16 cellular contexts compared by ENCODE assay signal in the genomic region with DNA sequence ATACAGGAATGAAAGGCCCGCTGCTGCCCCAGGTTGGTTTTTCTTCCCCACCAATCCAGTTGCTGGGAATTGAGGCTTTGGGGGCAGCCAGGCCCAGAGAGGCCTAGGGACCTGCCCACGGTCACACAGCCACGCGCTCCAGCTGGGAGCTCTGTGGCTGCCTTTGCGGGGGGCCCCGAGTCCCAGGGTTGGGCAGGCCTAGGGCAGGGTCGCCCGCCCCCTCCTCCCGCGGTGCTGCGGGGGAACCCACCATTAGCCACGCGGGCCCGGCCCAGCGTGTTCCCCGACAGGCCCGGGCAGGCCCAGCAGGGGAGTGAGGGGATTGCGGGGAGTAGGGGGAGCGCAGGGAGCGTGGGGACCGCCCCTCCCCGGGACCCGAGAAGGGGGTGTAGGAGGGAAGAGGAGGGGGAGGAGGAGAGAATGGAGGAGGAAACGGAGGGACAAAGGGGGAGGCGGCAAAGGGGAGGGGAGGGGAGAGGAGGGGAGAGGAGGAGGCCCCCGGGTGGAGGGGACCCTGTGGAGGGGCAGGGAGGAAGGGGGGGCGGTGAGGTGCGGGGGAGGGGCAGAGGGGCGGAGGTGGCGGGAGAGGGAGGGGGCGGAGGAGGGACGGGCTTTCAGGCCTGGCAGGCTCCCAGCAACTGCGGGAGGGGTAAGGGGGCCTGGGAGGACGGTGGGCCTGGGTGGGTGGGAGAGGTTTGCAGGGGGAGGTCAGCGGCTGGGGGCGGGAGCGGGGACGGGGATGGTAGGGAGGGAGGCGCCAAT. TPM values are rescaled to one million over a fixed set of nuclear protein-coding genes. Genes with fewer than 3 reads are reported as not detected.
DNase-seq lines count a peak whose midpoint lies in the region; ATAC-seq and TF ChIP-seq lines count a peak whose summit lies in the region.
"Had no signal": no experiment of that assay in that cellular context is flagged by ENCODE, and none has a peak within 500 bp of the region (broad histone marks: within the 10 kb centered on the region; RNA-seq: fewer than 3 reads in every experiment).

No MANE protein-coding gene starts in this region.

- H3K27ac ChIP-seq in heart right ventricle, result peak overlapping the region in 1 of 10 donors; percentile 21
- H3K27ac ChIP-seq in upper lobe of left lung, result peak overlapping the region in 3 of 4 donors; percentile 2 to 60 (median 59)
- H3K27ac ChIP-seq: GM23248 had no signal

- no peaks in the 10 kb centered on the region for H3K36me3 Mint-ChIP-seq in activated naive CD8-positive, alpha-beta T cell treated with anti-CD3 and anti-CD28 coated beads for 36 hours
- H3K36me3 Mint-ChIP-seq in naive B cell, result no peaks in the 10 kb centered on the region

- peaks cover 19% of the 10 kb centered on the region for H3K4me1 Mint-ChIP-seq in activated naive CD8-positive, alpha-beta T cell treated with anti-CD3 and anti-CD28 coated beads for 36 hours
- peaks cover 21 to 28% (median 23%) of the 10 kb centered on the region in 3 donors for H3K4me1 Mint-ChIP-seq in naive B cell

- peak; percentile 51 for DNase-seq in Right ventricle myocardium inferior (ENCODE audit: missing footprints)
- DNase-seq in heart right ventricle, result no peak
- DNase-seq in activated naive CD8-positive, alpha-beta T cell treated with anti-CD3 and anti-CD28 coated beads for 36 hours, result no peak
- no peak for DNase-seq in naive B cell
- DNase-seq in upper lobe of left lung, result no peak
- no peak for DNase-seq in RKO (ENCODE audit: low spot score)
- no peak for DNase-seq in stimulated activated CD4-positive, alpha-beta T cell treated with anti-CD3 and anti-CD28 coated beads, Interleukin-4, amount 100 ng/mL, for 4 hours
- no peak for DNase-seq in activated CD8-positive, alpha-beta memory T cell treated with anti-CD3 and anti-CD28 coated beads, Interleukin-2, amount 50 U/mL, for 48 hours
- DNase-seq: activated CD4-positive, CD25-positive, alpha-beta regulatory T cell treated with anti-CD3 and anti-CD28 coated beads, Interleukin-2, amount 50 U/mL, for 72 hours; DMS79; erythroblast; GM23248; NCI-H1092 had no signal

- no peaks in the 10 kb centered on the region for H3K9me3 Mint-ChIP-seq in activated naive CD8-positive, alpha-beta T cell treated with anti-CD3 and anti-CD28 coated beads for 36 hours
- no peaks in the 10 kb centered on the region for H3K9me3 Mint-ChIP-seq in naive B cell
- H3K9me3 Mint-ChIP-seq: activated T-helper 1 cell treated with anti-CD3 and anti-CD28 coated beads, Interleukin-12 subunit alpha, Interleukin-12 subunit beta, Interleukin-2, Interleukin-4 antibody, amounts not matched to agents 30 ng/mL and 10 ng/mL and 1 ng/mL, durations not matched to agents 14 hours and 24 hours and 36 hours had no signal

- H3K9me3 ChIP-seq in heart right ventricle (no peaks in the 10 kb centered on the region), upper lobe of left lung (no peaks in the 10 kb centered on the region)
- H3K9me3 ChIP-seq: mucosa of descending colon had no signal

- ATAC-seq in Right ventricle myocardium inferior (no peak), heart right ventricle (no peak), naive B cell (ENCODE audit: low read depth in 2 of 2) (no peak), upper lobe of left lung (ENCODE audit: low FRiP score in 2 of 2) (no peak)
- ATAC-seq: mucosa of descending colon had no signal

- no peak for TF ChIP-seq EP300 in upper lobe of left lung (IDR thresholded peaks at IDR 0.05)

- intact Hi-C loops in Right ventricle myocardium inferior (cut with DNase I) (no loop called here), heart right ventricle (cut with DNase I) (no loop called here)

- H3K27me3 ChIP-seq in heart right ventricle, result peaks cover 0 to 15% (median 0%) of the 10 kb centered on the region in 7 donors
- H3K27me3 ChIP-seq in upper lobe of left lung, result no peaks in the 10 kb centered on the region
- H3K27me3 ChIP-seq: cardiac muscle cell had no signal

- peaks cover 0 to 14% (median 5%) of the 10 kb centered on the region in 9 donors for H3K4me1 ChIP-seq in heart right ventricle
- H3K4me1 ChIP-seq in upper lobe of left lung, result peaks cover under 1 to 26% (median under 1%) of the 10 kb centered on the region in 4 donors

- H3K4me3 ChIP-seq in heart right ventricle (peak overlapping the region in 3 of 10 donors; percentile 2 to 26 (median 23)), upper lobe of left lung (peak overlapping the region in 1 of 4 donors; percentile 22)
- H3K4me3 ChIP-seq: cardiac muscle cell, GM23248, mucosa of descending colon had no signal

- peak overlapping the region; percentile 52 for H3K4me3 Mint-ChIP-seq in activated naive CD8-positive, alpha-beta T cell treated with anti-CD3 and anti-CD28 coated beads for 36 hours
- H3K4me3 Mint-ChIP-seq in naive B cell, result peak overlapping the region in 5 of 8 donors; percentile 23 to 79 (median 40)
- H3K4me3 Mint-ChIP-seq: activated T-helper 1 cell treated with anti-CD3 and anti-CD28 coated beads, Interleukin-12 subunit alpha, Interleukin-12 subunit beta, Interleukin-2, Interleukin-4 antibody, amounts not matched to agents 30 ng/mL and 10 ng/mL and 1 ng/mL, durations not matched to agents 14 hours and 24 hours and 36 hours had no signal

- H3K27me3 Mint-ChIP-seq in activated naive CD8-positive, alpha-beta T cell treated with anti-CD3 and anti-CD28 coated beads for 36 hours, result no peaks in the 10 kb centered on the region
- peaks cover 0 to 4% (median 0%) of the 10 kb centered on the region in 3 donors for H3K27me3 Mint-ChIP-seq in naive B cell

- H3K27ac Mint-ChIP-seq in activated naive CD8-positive, alpha-beta T cell treated with anti-CD3 and anti-CD28 coated beads for 36 hours, result peak overlapping the region; percentile 51
- no peak overlapping the region for H3K27ac Mint-ChIP-seq in naive B cell
- H3K27ac Mint-ChIP-seq: activated T-helper 1 cell treated with anti-CD3 and anti-CD28 coated beads, Interleukin-12 subunit alpha, Interleukin-12 subunit beta, Interleukin-2, Interleukin-4 antibody, amounts not matched to agents 30 ng/mL and 10 ng/mL and 1 ng/mL, durations not matched to agents 14 hours and 24 hours and 36 hours had no signal

- 21 to 28% methylated on average over 19 to 38 of the region's 39 CpGs for WGBS in heart right ventricle, 2 donors
- WGBS in upper lobe of left lung, 2 donors, result 31 to 45% methylated on average over 12 to 14 of the region's 39 CpGs

- H3K36me3 ChIP-seq in heart right ventricle (no peaks in the 10 kb centered on the region), upper lobe of left lung (no peaks in the 10 kb centered on the region)
- H3K36me3 ChIP-seq: cardiac muscle cell had no signal

- TF ChIP-seq CTCF in heart right ventricle (IDR thresholded peaks at IDR 0.05), result no peak
- no peak for TF ChIP-seq CTCF in upper lobe of left lung (IDR thresholded peaks at IDR 0.05)

- TF ChIP-seq POLR2A in upper lobe of left lung (IDR thresholded peaks at IDR 0.05), result no peak

RNA-seq across cellular contexts. Expression of a gene that starts 12.9 kb away (rescaled TPM):
- 58.6 TPM for total RNA-seq in Right ventricle myocardium inferior
- total RNA-seq in heart right ventricle, result 10 to 100 TPM; 28.2 to 64.5 (median 39.9) TPM
- 10 to 100 TPM; 35.9 to 54.6 TPM for polyA plus RNA-seq in heart right ventricle
- total RNA-seq in activated naive CD8-positive, alpha-beta T cell treated with anti-CD3 and anti-CD28 coated beads for 36 hours, result 1 to 10 TPM; 1.4 to 2.3 TPM
- 1 to 10 TPM in 4 of 6 donors, under 1 TPM in 1, not detected in 1; 0.84 to 2.3 (median 1.9) TPM for polyA plus RNA-seq in naive B cell (ENCODE audit: low read depth in 6 of 6)
- 100 to 1,000 TPM in 1 of 6 donors, 10 to 100 TPM in 5; 35.0 to 115 (median 56.0) TPM for total RNA-seq in upper lobe of left lung

RNA-seq across cellular contexts. Expression of a gene that starts 20.4 kb away (rescaled TPM):
- total RNA-seq in Right ventricle myocardium inferior (775 TPM), heart right ventricle (100 to 1,000 TPM; 653 to 857 (median 758) TPM), upper lobe of left lung (100 to 1,000 TPM; 324 to 781 (median 471) TPM)
- polyA plus RNA-seq in heart right ventricle (1,000 to 10,000 TPM in 1 of 2 donors, 100 to 1,000 TPM in 1; 679 to 1,254 TPM), naive B cell (ENCODE audit: low read depth in 6 of 6) (100 to 1,000 TPM; 294 to 651 (median 379) TPM)
- total RNA-seq in activated naive CD8-positive, alpha-beta T cell treated with anti-CD3 and anti-CD28 coated beads for 36 hours, result 100 to 1,000 TPM; 221 to 222 TPM

RNA-seq across cellular contexts. Expression of a gene that starts 52.2 kb away (rescaled TPM):
- total RNA-seq in Right ventricle myocardium inferior, result 64.7 TPM
- total RNA-seq in heart right ventricle, result 10 to 100 TPM; 57.4 to 83.2 (median 68.8) TPM
- polyA plus RNA-seq in heart right ventricle, result 10 to 100 TPM; 28.2 to 40.7 TPM
- 1 to 10 TPM; 4.5 to 4.6 TPM for total RNA-seq in activated naive CD8-positive, alpha-beta T cell treated with anti-CD3 and anti-CD28 coated beads for 36 hours
- 1 to 10 TPM in 2 of 6 donors, under 1 TPM in 3, not detected in 1; 0.23 to 1.2 (median 0.99) TPM for polyA plus RNA-seq in naive B cell (ENCODE audit: low read depth in 6 of 6)
- 100 to 1,000 TPM in 1 of 6 donors, 10 to 100 TPM in 5; 60.0 to 103 (median 75.9) TPM for total RNA-seq in upper lobe of left lung

Comparison
In these comparisons a context has a peak if more than half of its experiments do, and no peak if none do; other contexts are left out.
1. RNA of a gene that starts 12.9 kb away (total RNA-seq): 35.0 to 115 TPM in upper lobe of left lung, 58.6 TPM in Right ventricle myocardium inferior (single experiment) and 28.2 to 64.5 TPM in heart right ventricle; 1.4 to 2.3 TPM in activated naive CD8-positive, alpha-beta T cell treated with anti-CD3 and anti-CD28 coated beads for 36 hours; every median in the first group is over 4 times any median in the second.
2. RNA of a gene that starts 52.2 kb away (total RNA-seq): 60.0 to 103 TPM in upper lobe of left lung, 57.4 to 83.2 TPM in heart right ventricle and 64.7 TPM in Right ventricle myocardium inferior (single experiment); 4.5 to 4.6 TPM in activated naive CD8-positive, alpha-beta T cell treated with anti-CD3 and anti-CD28 coated beads for 36 hours; every median in the first group is over 10 times any median in the second.